Comparison of ENCODE assay signal across 24 cellular contexts in genomic region chr2:11312770-11313471, GRCh38.
"Had no signal": no experiment of that assay in that cellular context is flagged by ENCODE, and none has a peak within 500 bp of the region (broad histone marks: within the 10 kb centered on the region; RNA-seq: fewer than 3 reads in every experiment).

No MANE protein-coding gene starts in this region.

- H3K4me1 Mint-ChIP-seq: neural progenitor cell had no signal

- ATAC-seq: effector memory CD8-positive, alpha-beta T cell; gastrocnemius medialis; mucosa of descending colon; natural killer cell treated with Interleukin-12 subunit alpha and Interleukin-12 subunit beta and Interleukin-15 and Interleukin-18, amount 100 ng/mL, for 72 hours; stimulated activated effector memory CD8-positive, alpha-beta T cell treated with anti-CD3 and anti-CD28 coated beads, Interleukin-12 subunit alpha, Interleukin-12 subunit beta, amount 100 ng/mL, for 72 hours had no signal

- H3K27ac ChIP-seq: neural progenitor cell, parathyroid adenoma, right atrium auricular region, sigmoid colon, stomach, thyroid gland, vagina had no signal

- H3K27ac Mint-ChIP-seq: effector memory CD8-positive, alpha-beta T cell; mesothelial cell of epicardium; naive B cell; natural killer cell treated with Interleukin-12 subunit alpha and Interleukin-12 subunit beta and Interleukin-15 and Interleukin-18, amount 100 ng/mL, for 72 hours; neural progenitor cell; stimulated activated effector memory CD8-positive, alpha-beta T cell treated with anti-CD3 and anti-CD28 coated beads, Interleukin-12 subunit alpha, Interleukin-12 subunit beta, amount 100 ng/mL, for 72 hours had no signal

- DNase-seq: cortex of kidney; effector memory CD8-positive, alpha-beta T cell; gastrocnemius medialis; hypothalamus; immature natural killer cell; islet precursor cell; mesenchymal stem cell; mucosa of descending colon; naive B cell; sigmoid colon; stimulated activated CD4-positive, alpha-beta T cell treated with anti-CD3 and anti-CD28 coated beads, Interleukin-2, amount 100 ng/mL, for 24 hours; stimulated activated CD4-positive, alpha-beta T cell treated with anti-CD3 and anti-CD28 coated beads, Interleukin-4, amount 100 ng/mL, for 24 hours; stimulated activated naive CD4-positive, alpha-beta T cell treated with Interleukin-2 at 50 U/mL for 16 hours; stomach; thyroid gland; trophoblast cell had no signal

- H3K36me3 ChIP-seq: gastrocnemius medialis, right atrium auricular region, sigmoid colon, stomach, thyroid gland, vagina had no signal

- H3K4me3 ChIP-seq: gastrocnemius medialis, mucosa of descending colon, neural progenitor cell, right atrium auricular region, sigmoid colon, stomach, thyroid gland, vagina had no signal

- H3K27me3 Mint-ChIP-seq: effector memory CD8-positive, alpha-beta T cell; naive B cell; natural killer cell treated with Interleukin-12 subunit alpha and Interleukin-12 subunit beta and Interleukin-15 and Interleukin-18, amount 100 ng/mL, for 72 hours; progenitor cell of endocrine pancreas had no signal

- H3K27me3 ChIP-seq: gastrocnemius medialis, neural progenitor cell, right atrium auricular region, sigmoid colon, stomach, thyroid gland, vagina had no signal

- H3K9me3 ChIP-seq: gastrocnemius medialis, mucosa of descending colon, right atrium auricular region, sigmoid colon, stomach, thyroid gland, vagina had no signal

- H3K9me3 Mint-ChIP-seq: effector memory CD8-positive, alpha-beta T cell; immature natural killer cell; mesothelial cell of epicardium; naive B cell; natural killer cell treated with Interleukin-12 subunit alpha and Interleukin-12 subunit beta and Interleukin-15 and Interleukin-18, amount 100 ng/mL, for 72 hours; stimulated activated effector memory CD8-positive, alpha-beta T cell treated with anti-CD3 and anti-CD28 coated beads, Interleukin-12 subunit alpha, Interleukin-12 subunit beta, amount 100 ng/mL, for 72 hours had no signal

- H3K4me3 Mint-ChIP-seq: effector memory CD8-positive, alpha-beta T cell; immature natural killer cell; mesothelial cell of epicardium; naive B cell; natural killer cell treated with Interleukin-12 subunit alpha and Interleukin-12 subunit beta and Interleukin-15 and Interleukin-18, amount 100 ng/mL, for 72 hours; neural progenitor cell; stimulated activated effector memory CD8-positive, alpha-beta T cell treated with anti-CD3 and anti-CD28 coated beads, Interleukin-12 subunit alpha, Interleukin-12 subunit beta, amount 100 ng/mL, for 72 hours had no signal

- H3K9ac ChIP-seq: neural progenitor cell, parathyroid adenoma had no signal

- H3K36me3 Mint-ChIP-seq: immature natural killer cell; mesothelial cell of epicardium; naive B cell; natural killer cell treated with Interleukin-12 subunit alpha and Interleukin-12 subunit beta and Interleukin-15 and Interleukin-18, amount 100 ng/mL, for 72 hours; stimulated activated effector memory CD8-positive, alpha-beta T cell treated with anti-CD3 and anti-CD28 coated beads, Interleukin-12 subunit alpha, Interleukin-12 subunit beta, amount 100 ng/mL, for 72 hours had no signal
